Comparison of ENCODE assay signal across 8 cellular contexts in genomic region chr18:23502516-23503037, GRCh38. TPM values are rescaled to one million over a fixed set of nuclear protein-coding genes. Genes with fewer than 3 reads are reported as not detected.
A peak's percentile ranks its signal among the peaks of the same experiment; 100 is the strongest.
DNase-seq lines count a peak whose midpoint lies in the region; ATAC-seq and TF ChIP-seq lines count a peak whose summit lies in the region.

No MANE protein-coding gene starts in this region.

- peak overlapping the region; percentile 90 for H3K27ac Mint-ChIP-seq in CD8-positive, alpha-beta T cell
- H3K27ac Mint-ChIP-seq in effector memory CD8-positive, alpha-beta T cell, result peak overlapping the region; percentile 95 to 96
- H3K27ac Mint-ChIP-seq in neural progenitor cell, result peak overlapping the region; percentile 47

- H3K4me1 Mint-ChIP-seq in CD8-positive, alpha-beta T cell (ENCODE audit: low read depth), result peaks cover 50% of the 10 kb centered on the region
- peaks cover 29 to 35% of the 10 kb centered on the region in 2 donors for H3K4me1 Mint-ChIP-seq in effector memory CD8-positive, alpha-beta T cell (ENCODE audit: low read depth in 2 of 2)
- H3K4me1 Mint-ChIP-seq in neural progenitor cell, result peaks cover 28% of the 10 kb centered on the region

- TF ChIP-seq CTCF in CD8-positive, alpha-beta T cell (IDR thresholded peaks at IDR 0.05), result no peak
- TF ChIP-seq CTCF in NB4 (IDR thresholded peaks at IDR 0.05; ENCODE audit: low read depth, low read length), result no peak
- TF ChIP-seq CTCF in neural progenitor cell (IDR thresholded peaks at IDR 0.05), result no peak

- no peak for ATAC-seq in CD8-positive, alpha-beta T cell
- ATAC-seq in effector memory CD8-positive, alpha-beta T cell (replicated peaks), result no peak
- ATAC-seq in HG02885 (IDR thresholded peaks at IDR 0.05; ENCODE audit: poor library complexity, unreplicated experiment) (no peak), GM21717 (IDR thresholded peaks at IDR 0.05; ENCODE audit: unreplicated experiment) (no peak), HG02852 (IDR thresholded peaks at IDR 0.05; ENCODE audit: unreplicated experiment) (no peak), HG03457 (IDR thresholded peaks at IDR 0.05; ENCODE audit: unreplicated experiment) (no peak)

- H3K4me3 ChIP-seq in CD8-positive, alpha-beta T cell (ENCODE audit: low read depth, low read length), result peak overlapping the region; percentile 91
- H3K4me3 ChIP-seq in NB4 (ENCODE audit: low read depth, low read length) (peak overlapping the region; percentile 71), neural progenitor cell (peak overlapping the region; percentile 79)

- peaks cover 23% of the 10 kb centered on the region for H3K36me3 Mint-ChIP-seq in CD8-positive, alpha-beta T cell
- H3K36me3 Mint-ChIP-seq in effector memory CD8-positive, alpha-beta T cell (ENCODE audit: insufficient read depth), result peaks cover 38% of the 10 kb centered on the region
- H3K36me3 Mint-ChIP-seq in neural progenitor cell, result peaks cover 9% of the 10 kb centered on the region

- H3K27ac ChIP-seq in CD8-positive, alpha-beta T cell (ENCODE audit: low read depth, low read length), result peak overlapping the region; percentile 88
- H3K27ac ChIP-seq in neural progenitor cell, result peak overlapping the region; percentile 65

- H3K4me3 Mint-ChIP-seq in CD8-positive, alpha-beta T cell, result peak overlapping the region; percentile 82
- H3K4me3 Mint-ChIP-seq in effector memory CD8-positive, alpha-beta T cell, result peak overlapping the region; percentile 90 to 94
- H3K4me3 Mint-ChIP-seq in neural progenitor cell, result peak overlapping the region; percentile 91

- no peaks in the 10 kb centered on the region for H3K27me3 Mint-ChIP-seq in CD8-positive, alpha-beta T cell (ENCODE audit: low read depth)
- no peaks in the 10 kb centered on the region for H3K27me3 Mint-ChIP-seq in effector memory CD8-positive, alpha-beta T cell
- peaks cover 10% of the 10 kb centered on the region for H3K27me3 Mint-ChIP-seq in neural progenitor cell (ENCODE audit: insufficient read depth, low read depth)

- POLR2A ChIA-PET in CD8-positive, alpha-beta T cell (lab: Charles Lee), result interaction anchor here (0.8 to 1.0 kb wide), 2 partner anchors 10 to 15 kb away, joined by 3 to 4 read pairs; no protein-coding TSS in a partner anchor

- H3K4me1 ChIP-seq in CD8-positive, alpha-beta T cell (ENCODE audit: insufficient read depth, low read length), result peaks cover 31% of the 10 kb centered on the region
- H3K4me1 ChIP-seq in neural progenitor cell, result peaks cover 12% of the 10 kb centered on the region

- H2AFZ ChIP-seq in neural progenitor cell (replicated peaks), result peak overlapping the region; percentile 43

- intact Hi-C loops in CD8-positive, alpha-beta T cell (cut with DNase I, micrococcal nuclease), result loop anchor here (1.0 to 10.0 kb wide), 12 partner anchors 14 to 615 kb away; partner anchors contain the start of genes NPC1 (in 2 of the 2), RIOK3 (in 2 of the 2), TTC39C (in 2 of the 2) and RBBP8 (in 1 of the 2)

- H3K9me3 Mint-ChIP-seq in CD8-positive, alpha-beta T cell, result no peaks in the 10 kb centered on the region
- H3K9me3 Mint-ChIP-seq in effector memory CD8-positive, alpha-beta T cell, result no peaks in the 10 kb centered on the region
- no peaks in the 10 kb centered on the region for H3K9me3 Mint-ChIP-seq in neural progenitor cell

- H3K36me3 ChIP-seq in CD8-positive, alpha-beta T cell (ENCODE audit: insufficient read depth, low read length), result no peaks in the 10 kb centered on the region
- no peaks in the 10 kb centered on the region for H3K36me3 ChIP-seq in neural progenitor cell

- CTCF ChIA-PET in CD8-positive, alpha-beta T cell (lab: Charles Lee), result no interaction called here

- no peak for TF ChIP-seq POLR2A in NB4 (IDR thresholded peaks at IDR 0.05; ENCODE audit: extremely low read depth, insufficient read length)

- no peak for DNase-seq in CD8-positive, alpha-beta T cell
- no peak for DNase-seq in NB4 (ENCODE audit: low read depth)
- no peak for DNase-seq in effector memory CD8-positive, alpha-beta T cell
- DNase-seq in neural progenitor cell (ENCODE audit: low spot score), result no peak

- H3K9me3 ChIP-seq in CD8-positive, alpha-beta T cell (ENCODE audit: low read length), result no peaks in the 10 kb centered on the region
- H3K9me3 ChIP-seq in neural progenitor cell (ENCODE audit: low read depth), result no peaks in the 10 kb centered on the region

- H3K27me3 ChIP-seq in CD8-positive, alpha-beta T cell (ENCODE audit: insufficient read depth, low read length), result no peaks in the 10 kb centered on the region
- H3K27me3 ChIP-seq in neural progenitor cell, result peaks cover 29% of the 10 kb centered on the region

- H3K4me2 ChIP-seq in neural progenitor cell, result peak overlapping the region; percentile 73

- peaks cover 15% of the 10 kb centered on the region for H4K20me1 ChIP-seq in neural progenitor cell (ENCODE audit: low read depth)

- peaks cover 31% of the 10 kb centered on the region for H3K79me2 ChIP-seq in neural progenitor cell (ENCODE audit: low read depth)

- peaks cover 15% of the 10 kb centered on the region for H3F3A ChIP-seq in neural progenitor cell (ENCODE audit: low read depth)

- H3K9ac ChIP-seq in neural progenitor cell, result no peak overlapping the region

RNA-seq across cellular contexts. Expression of gene RMC1, which starts 0.7 kb away (rescaled TPM):
- total RNA-seq in CD8-positive, alpha-beta T cell, result 10 to 100 TPM; 59.8 to 62.2 TPM
- 20.8 and 31.6 TPM in 2 replicates for total RNA-seq in neural progenitor cell (ENCODE audit: low replicate concordance)

RNA-seq across cellular contexts. Expression of gene RIOK3, which starts 49.5 kb away (rescaled TPM):
- total RNA-seq in CD8-positive, alpha-beta T cell, result 100 to 1,000 TPM; 159 to 185 TPM
- 48.0 and 77.5 TPM in 2 replicates for total RNA-seq in neural progenitor cell (ENCODE audit: low replicate concordance)
